ENCODE assay signal across 16 cellular contexts in the genomic region with DNA sequence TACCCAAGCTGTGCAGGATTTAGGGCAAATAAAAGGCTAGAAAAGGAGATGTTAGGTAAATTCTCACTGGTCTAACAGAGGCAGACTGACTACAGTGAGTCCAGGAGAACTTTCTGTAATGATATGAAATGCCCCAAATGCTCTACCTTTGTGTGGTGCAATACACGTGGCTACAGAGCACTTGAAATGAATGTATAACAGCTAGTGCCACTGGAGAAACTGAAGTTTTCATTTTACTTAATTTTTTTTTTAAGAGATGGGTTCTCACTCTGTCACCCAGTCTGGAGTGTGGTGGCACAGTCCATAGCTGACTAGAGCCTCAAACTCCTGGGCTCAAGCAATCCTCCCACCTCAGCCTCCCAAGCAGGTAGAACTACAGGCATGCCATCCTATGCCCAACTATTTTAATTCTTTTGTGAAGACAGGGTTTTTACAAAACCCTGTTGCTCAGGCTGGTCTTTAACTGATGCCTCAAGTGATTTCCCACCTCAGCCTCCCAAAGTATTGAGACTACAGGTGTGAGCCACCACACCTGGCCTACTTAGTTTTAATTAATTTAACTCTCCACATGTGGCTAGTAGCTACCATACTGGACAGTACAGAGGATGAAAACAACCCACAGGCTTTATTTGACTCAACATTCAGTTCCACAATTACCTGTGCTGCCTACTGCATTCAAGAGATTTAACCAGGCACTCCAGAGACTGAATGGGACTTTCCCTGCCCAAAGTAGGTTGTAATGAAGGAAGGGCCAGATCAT.
DNase-seq lines count a peak whose midpoint lies in the region; ATAC-seq and TF ChIP-seq lines count a peak whose summit lies in the region.
"Had no signal": no experiment of that assay in that cellular context is flagged by ENCODE, and none has a peak within 500 bp of the region (broad histone marks: within the 10 kb centered on the region; RNA-seq: fewer than 3 reads in every experiment).

No MANE protein-coding gene starts in this region.

- H3K4me1 Mint-ChIP-seq in activated T-helper 17 cell treated with anti-CD3 and anti-CD28 coated beads, Interleukin-2, amount 50 U/mL, for 72 hours = peaks cover 43% of the 10 kb centered on the region

- no peak overlapping the region for H3K23ac ChIP-seq in mesenchymal stem cell (ENCODE audit: low read length in 2 of 2)

- DNase-seq in Ammon's horn (ENCODE audit: low spot score) (peak; percentile 1), GM13977 (ENCODE audit: low spot score) (peak; percentile 56), mesenchymal stem cell (peak; percentile 2), heart right ventricle (no peak), KBM-7 (no peak), sciatic nerve (ENCODE audit: low spot score) (no peak), GM20000 (ENCODE audit: low spot score) (no peak)
- DNase-seq: activated CD8-positive, alpha-beta memory T cell treated with anti-CD3 and anti-CD28 coated beads, Interleukin-2, amount 10 ng/mL, durations not matched to agents 7 days and 5 days; activated naive CD4-positive, alpha-beta T cell treated with Interleukin-2 at 50 U/mL for 16 hours; effector CD8-positive, alpha-beta T cell; GDM1; MV-4-11; ovary; stimulated activated CD4-positive, alpha-beta T cell treated with anti-CD3 and anti-CD28 coated beads, Interleukin-4, amount 100 ng/mL, for 24 hours; WERI-Rb-1 had no signal

- no peak overlapping the region for H4K8ac ChIP-seq in mesenchymal stem cell (ENCODE audit: low read length)

- H3K27ac Mint-ChIP-seq in activated T-helper 17 cell treated with anti-CD3 and anti-CD28 coated beads, Interleukin-2, amount 50 U/mL, for 72 hours = no peak overlapping the region
- H3K27ac Mint-ChIP-seq: activated CD8-positive, alpha-beta memory T cell treated with anti-CD3 and anti-CD28 coated beads, Interleukin-2, amount 10 ng/mL, durations not matched to agents 7 days and 5 days had no signal

- peak; percentile 73 for ATAC-seq in activated T-helper 17 cell treated with anti-CD3 and anti-CD28 coated beads, Interleukin-2, amount 50 U/mL, for 72 hours (replicated peaks)
- ATAC-seq in heart right ventricle = no peak
- no peak for ATAC-seq in sciatic nerve
- ATAC-seq: activated CD8-positive, alpha-beta memory T cell treated with anti-CD3 and anti-CD28 coated beads, Interleukin-2, amount 10 ng/mL, durations not matched to agents 7 days and 5 days had no signal

- H2BK5ac ChIP-seq in mesenchymal stem cell (ENCODE audit: low read depth, low read length, poor library complexity, severe bottlenecking) = no peak overlapping the region

- in situ Hi-C loops in GM13977 (cut with MboI; ENCODE audit: low pct_unique_long_range_greater_than_20kb, low sequenced_read_pairs, unreplicated experiment) = loop anchor here (25.0 kb wide), 1 partner anchor 1212 kb away; no protein-coding TSS in a partner anchor
- in situ Hi-C loops in KBM-7 (cut with MboI; ENCODE audit: low pct_unique_long_range_greater_than_20kb, low sequenced_read_pairs) = loop anchor here (25.0 kb wide), 1 partner anchor 687 kb away; no protein-coding TSS in a partner anchor

- H3K27me3 ChIP-seq in mesenchymal stem cell (ENCODE audit: control insufficient read depth in 1 of 2, insufficient read depth in 1 of 2, low read length in 2 of 2) (no peaks in the 10 kb centered on the region), heart right ventricle (no peaks in the 10 kb centered on the region)
- H3K27me3 ChIP-seq: ovary had no signal

- no peak overlapping the region for H3K14ac ChIP-seq in mesenchymal stem cell (ENCODE audit: low read length in 2 of 2)

- H2BK15ac ChIP-seq in mesenchymal stem cell (ENCODE audit: low read depth, poor library complexity, severe bottlenecking) = no peak overlapping the region

- H3K18ac ChIP-seq in mesenchymal stem cell (ENCODE audit: low read depth in 1 of 2, low read length in 2 of 2) = no peak overlapping the region

- H3K9me3 Mint-ChIP-seq in activated T-helper 17 cell treated with anti-CD3 and anti-CD28 coated beads, Interleukin-2, amount 50 U/mL, for 72 hours = no peaks in the 10 kb centered on the region

- H3K4me3 ChIP-seq in mesenchymal stem cell (ENCODE audit: insufficient read depth in 1 of 2, low read depth in 1 of 2, low read length in 2 of 2) = no peak overlapping the region
- H3K4me3 ChIP-seq in heart right ventricle = no peak overlapping the region
- H3K4me3 ChIP-seq: ovary had no signal

- peaks cover 0 to 4% of the 10 kb centered on the region in 2 experiments for H3K36me3 ChIP-seq in mesenchymal stem cell (ENCODE audit: control insufficient read depth in 1 of 2, insufficient read depth in 2 of 2, low read depth in 1 of 2, low read length in 2 of 2)
- peaks cover 0 to 6% (median 0%) of the 10 kb centered on the region in 9 donors for H3K36me3 ChIP-seq in heart right ventricle
- H3K36me3 ChIP-seq: ovary had no signal

- peaks cover 34% of the 10 kb centered on the region for H3K36me3 Mint-ChIP-seq in activated T-helper 17 cell treated with anti-CD3 and anti-CD28 coated beads, Interleukin-2, amount 50 U/mL, for 72 hours (ENCODE audit: low read depth)

- H3K79me1 ChIP-seq in mesenchymal stem cell (replicated peaks; ENCODE audit: low read length, poor library complexity, severe bottlenecking) = peaks cover 32% of the 10 kb centered on the region

- H3K27ac ChIP-seq in mesenchymal stem cell (ENCODE audit: low read length, poor library complexity, severe bottlenecking) (no peak overlapping the region), heart right ventricle (no peak overlapping the region)
- H3K27ac ChIP-seq: ovary, WERI-Rb-1 had no signal

- H4K91ac ChIP-seq in mesenchymal stem cell (ENCODE audit: low read length) = no peak overlapping the region

- no peak for TF ChIP-seq CTCF in GM13977 (IDR thresholded peaks at IDR 0.05; ENCODE audit: extremely low read depth, insufficient read depth, missing control alignments)
- no peak for TF ChIP-seq CTCF in heart right ventricle (IDR thresholded peaks at IDR 0.05)
- TF ChIP-seq CTCF in GM20000 (IDR thresholded peaks at IDR 0.05; ENCODE audit: extremely low read depth, missing control alignments) = no peak

- intact Hi-C loops in heart right ventricle (cut with DNase I) (no loop called here), sciatic nerve (cut with DNase I) (no loop called here)

- no peak overlapping the region for H3K4me2 ChIP-seq in mesenchymal stem cell (ENCODE audit: low read length, poor library complexity, severe bottlenecking)

- no peak overlapping the region for H3K4ac ChIP-seq in mesenchymal stem cell (ENCODE audit: low read depth in 1 of 2, low read length in 2 of 2)

- no peak overlapping the region for H3K9ac ChIP-seq in mesenchymal stem cell (ENCODE audit: low read length)

- no peak overlapping the region for H2AK5ac ChIP-seq in mesenchymal stem cell (ENCODE audit: low read length, severe bottlenecking)

- no peak overlapping the region for H2AFZ ChIP-seq in mesenchymal stem cell (ENCODE audit: low read depth, low read length)

- no peak overlapping the region for H3K4me3 Mint-ChIP-seq in activated T-helper 17 cell treated with anti-CD3 and anti-CD28 coated beads, Interleukin-2, amount 50 U/mL, for 72 hours
- H3K4me3 Mint-ChIP-seq: activated CD8-positive, alpha-beta memory T cell treated with anti-CD3 and anti-CD28 coated beads, Interleukin-2, amount 10 ng/mL, durations not matched to agents 7 days and 5 days had no signal

- H2BK120ac ChIP-seq in mesenchymal stem cell (ENCODE audit: low read depth, low read length) = no peak overlapping the region

- WGBS in mesenchymal stem cell = 94% methylated on average over 1 of the region's 1 CpG
- 89 to 91% methylated on average over 1 of the region's 1 CpG for WGBS in heart right ventricle, 2 donors

- no peaks in the 10 kb centered on the region for H3K27me3 Mint-ChIP-seq in activated T-helper 17 cell treated with anti-CD3 and anti-CD28 coated beads, Interleukin-2, amount 50 U/mL, for 72 hours
- H3K27me3 Mint-ChIP-seq: activated CD8-positive, alpha-beta memory T cell treated with anti-CD3 and anti-CD28 coated beads, Interleukin-2, amount 10 ng/mL, durations not matched to agents 7 days and 5 days had no signal

- H3K9me3 ChIP-seq in mesenchymal stem cell (ENCODE audit: control insufficient read depth, low read length) (no peaks in the 10 kb centered on the region), heart right ventricle (no peaks in the 10 kb centered on the region)
- H3K9me3 ChIP-seq: ovary had no signal

- H3K4me1 ChIP-seq in mesenchymal stem cell (ENCODE audit: control insufficient read depth, insufficient read depth, low read depth, low read length) (peaks cover 1% of the 10 kb centered on the region), heart right ventricle (peaks cover 0 to 43% (median 0%) of the 10 kb centered on the region in 9 donors)

- H2BK12ac ChIP-seq in mesenchymal stem cell (ENCODE audit: low read length in 2 of 2) = no peak overlapping the region

Comparison
In these comparisons a context has a peak if more than half of its experiments do, and no peak if none do; other contexts are left out.
1. DNase-seq: peak in Ammon's horn (single experiment), GM13977 (single experiment) and mesenchymal stem cell (single experiment); none in heart right ventricle (0 of 2), KBM-7 (single experiment), sciatic nerve (single experiment) and GM20000 (single experiment).